ENCODE assay signal across 22 cellular contexts in the genomic region with DNA sequence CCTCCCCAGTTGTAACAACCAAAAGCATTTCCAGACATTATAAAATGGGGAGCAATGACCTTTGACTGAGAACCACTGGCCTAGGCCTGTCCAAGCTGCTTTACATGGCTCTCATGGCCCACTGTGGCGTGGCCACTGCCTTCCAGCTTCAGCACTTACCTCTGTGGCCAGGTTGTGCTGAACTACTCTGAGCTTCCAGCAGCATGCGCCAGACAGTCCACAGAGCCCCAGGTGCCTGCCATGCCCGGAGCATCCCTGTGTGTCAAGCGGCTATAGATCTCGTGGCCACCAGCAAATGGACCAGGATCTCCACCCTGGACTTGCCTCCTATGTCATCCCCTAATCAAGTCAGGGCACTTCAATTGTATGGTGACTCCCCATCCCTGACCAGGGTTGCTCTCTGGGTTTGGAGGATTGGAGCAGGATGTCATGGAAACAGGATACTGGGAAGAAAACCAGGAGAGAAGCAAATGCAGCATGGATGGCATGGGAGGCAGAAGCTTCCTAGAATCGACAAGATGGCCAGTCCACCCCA.
DNase-seq lines count a peak whose midpoint lies in the region; ATAC-seq lines count a peak whose summit lies in the region.
"Had no signal": no experiment of that assay in that cellular context is flagged by ENCODE, and none has a peak within 500 bp of the region (broad histone marks: within the 10 kb centered on the region; RNA-seq: fewer than 3 reads in every experiment).

No MANE protein-coding gene starts in this region.

- ATAC-seq in activated CD8-positive, alpha-beta memory T cell treated with anti-CD3 and anti-CD28 coated beads, Interleukin-2, amount 10 ng/mL, durations not matched to agents 7 days and 5 days, result no peak
- no peak for ATAC-seq in T-helper 17 cell

- peak; percentile 44 for DNase-seq in activated CD8-positive, alpha-beta memory T cell treated with anti-CD3 and anti-CD28 coated beads, Interleukin-2, amount 50 U/mL, for 48 hours
- no peak for DNase-seq in activated CD8-positive, alpha-beta memory T cell treated with anti-CD3 and anti-CD28 coated beads, Interleukin-2, amount 10 ng/mL, durations not matched to agents 7 days and 5 days
- DNase-seq in T-helper 17 cell (no peak), mesenteric fat pad (ENCODE audit: low spot score) (peak; percentile 49), ureter (ENCODE audit: low spot score) (peak; percentile 19), kidney glomerular epithelial cell (lab: John Stamatoyannopoulos, UW) (no peak), COLO829 (ENCODE audit: low spot score) (no peak), NCI-H82 (lab: John Stamatoyannopoulos, UW) (no peak)
- DNase-seq: 8988T, DMS53, GOT3, HCEC 1CT, MM.1S, NCI-H1048, NCI-H1417 treated with DMSO at 0.1 percent for 48 hours, NCI-H1694 treated with DMSO at 0.1 percent for 48 hours, NCI-H2081, NCI-H2227 treated with DMSO at 0.1 percent for 48 hours, NCI-H526 treated with DMSO at 0.1 percent for 48 hours, Peyer's patch, SHP77 treated with DMSO at 0.1 percent for 48 hours had no signal

- H3K36me3 Mint-ChIP-seq in activated CD8-positive, alpha-beta memory T cell treated with anti-CD3 and anti-CD28 coated beads, Interleukin-2, amount 10 ng/mL, durations not matched to agents 7 days and 5 days, result no peaks in the 10 kb centered on the region
- no peaks in the 10 kb centered on the region for H3K36me3 Mint-ChIP-seq in T-helper 17 cell (ENCODE audit: low read depth)
- H3K36me3 Mint-ChIP-seq: IgD-negative memory B cell had no signal

- H3K4me3 Mint-ChIP-seq in activated CD8-positive, alpha-beta memory T cell treated with anti-CD3 and anti-CD28 coated beads, Interleukin-2, amount 10 ng/mL, durations not matched to agents 7 days and 5 days, result no peak overlapping the region
- H3K4me3 Mint-ChIP-seq in T-helper 17 cell, result no peak overlapping the region
- H3K4me3 Mint-ChIP-seq: IgD-negative memory B cell had no signal

- no peak overlapping the region for H3K27ac Mint-ChIP-seq in activated CD8-positive, alpha-beta memory T cell treated with anti-CD3 and anti-CD28 coated beads, Interleukin-2, amount 10 ng/mL, durations not matched to agents 7 days and 5 days
- H3K27ac Mint-ChIP-seq in T-helper 17 cell, result peak overlapping the region; percentile 21
- H3K27ac Mint-ChIP-seq: IgD-negative memory B cell had no signal

- no peaks in the 10 kb centered on the region for H3K9me3 ChIP-seq in T-helper 17 cell (ENCODE audit: control insufficient read depth, low read length, poor library complexity, severe bottlenecking)
- H3K9me3 ChIP-seq: Peyer's patch had no signal

- no peaks in the 10 kb centered on the region for H3K4me1 Mint-ChIP-seq in activated CD8-positive, alpha-beta memory T cell treated with anti-CD3 and anti-CD28 coated beads, Interleukin-2, amount 10 ng/mL, durations not matched to agents 7 days and 5 days
- H3K4me1 Mint-ChIP-seq in T-helper 17 cell, result peaks cover 18% of the 10 kb centered on the region
- H3K4me1 Mint-ChIP-seq: IgD-negative memory B cell had no signal

- no peaks in the 10 kb centered on the region for H3K9me3 Mint-ChIP-seq in activated CD8-positive, alpha-beta memory T cell treated with anti-CD3 and anti-CD28 coated beads, Interleukin-2, amount 10 ng/mL, durations not matched to agents 7 days and 5 days (ENCODE audit: low read depth)
- H3K9me3 Mint-ChIP-seq: IgD-negative memory B cell had no signal

- CTCF ChIA-PET in activated CD8-positive, alpha-beta memory T cell treated with anti-CD3 and anti-CD28 coated beads, Interleukin-2, amount 10 ng/mL, durations not matched to agents 7 days and 5 days (lab: Charles Lee), result no interaction called here

- H3K27me3 Mint-ChIP-seq in activated CD8-positive, alpha-beta memory T cell treated with anti-CD3 and anti-CD28 coated beads, Interleukin-2, amount 10 ng/mL, durations not matched to agents 7 days and 5 days, result peaks cover 34% of the 10 kb centered on the region
- H3K27me3 Mint-ChIP-seq in T-helper 17 cell, result no peaks in the 10 kb centered on the region

Comparison
In these comparisons a context has a peak if more than half of its experiments do, and no peak if none do; other contexts are left out.
1. DNase-seq: peak in activated CD8-positive, alpha-beta memory T cell treated with anti-CD3 and anti-CD28 coated beads, Interleukin-2, amount 50 U/mL, for 48 hours (single experiment), mesenteric fat pad (single experiment) and ureter (single experiment); none in activated CD8-positive, alpha-beta memory T cell treated with anti-CD3 and anti-CD28 coated beads, Interleukin-2, amount 10 ng/mL, durations not matched to agents 7 days and 5 days (single experiment), T-helper 17 cell (0 of 3), kidney glomerular epithelial cell (single experiment), COLO829 (single experiment) and NCI-H82 (single experiment).